In genomic region chr15:84934942-84935729, GRCh38 we compare ENCODE assay signal across 16 cellular contexts. TPM values are rescaled to one million over a fixed set of nuclear protein-coding genes. Genes with fewer than 3 reads are reported as not detected.
DNase-seq lines count a peak whose midpoint lies in the region; ATAC-seq and TF ChIP-seq lines count a peak whose summit lies in the region.
"Had no signal": no experiment of that assay in that cellular context is flagged by ENCODE, and none has a peak within 500 bp of the region (broad histone marks: within the 10 kb centered on the region; RNA-seq: fewer than 3 reads in every experiment).

No MANE protein-coding gene starts in this region.

- H3K36me3 Mint-ChIP-seq in stimulated activated effector memory CD8-positive, alpha-beta T cell treated with anti-CD3 and anti-CD28 coated beads, Interleukin-12 subunit alpha, Interleukin-12 subunit beta, amount 100 ng/mL, for 72 hours: no peaks in the 10 kb centered on the region
- H3K36me3 Mint-ChIP-seq in activated naive CD8-positive, alpha-beta T cell treated with anti-CD3 and anti-CD28 coated beads for 36 hours: no peaks in the 10 kb centered on the region

- H3K27me3 Mint-ChIP-seq in activated naive CD8-positive, alpha-beta T cell treated with anti-CD3 and anti-CD28 coated beads for 36 hours: peaks cover 4% of the 10 kb centered on the region
- H3K27me3 Mint-ChIP-seq: activated CD4-positive, alpha-beta T cell treated with anti-CD3 and anti-CD28 coated beads for 36 hours had no signal

- H3K4me3 Mint-ChIP-seq in stimulated activated effector memory CD8-positive, alpha-beta T cell treated with anti-CD3 and anti-CD28 coated beads, Interleukin-12 subunit alpha, Interleukin-12 subunit beta, amount 100 ng/mL, for 72 hours: no peak overlapping the region
- no peak overlapping the region for H3K4me3 Mint-ChIP-seq in activated naive CD8-positive, alpha-beta T cell treated with anti-CD3 and anti-CD28 coated beads for 36 hours
- H3K4me3 Mint-ChIP-seq: activated CD4-positive, alpha-beta T cell treated with anti-CD3 and anti-CD28 coated beads for 36 hours had no signal

- BruUV-seq in Panc1 (replicated peaks; lab: Mats Ljungman, UMichigan): no TSS peak

- no peak overlapping the region for H3K27ac ChIP-seq in Panc1 (ENCODE audit: low read length)
- H3K27ac ChIP-seq: coronary artery, esophagus squamous epithelium, pancreas, thoracic aorta had no signal

- in situ Hi-C loops in Panc1 (cut with HindIII; ENCODE audit: low pct_unique_long_range_greater_than_20kb, low sequenced_read_pairs): no loop called here

- POLR2A ChIA-PET in Panc1 (lab: Charles Lee): no interaction called here

- H3K4me3 ChIP-seq in Panc1 (ENCODE audit: low read depth in 2 of 2, low read length in 2 of 2): no peak overlapping the region
- H3K4me3 ChIP-seq in fibroblast of pulmonary artery (replicated peaks; ENCODE audit: low read depth, low read length): no peak overlapping the region
- H3K4me3 ChIP-seq: coronary artery, esophagus squamous epithelium, pancreas, thoracic aorta had no signal

- no peaks in the 10 kb centered on the region for H3K9me3 Mint-ChIP-seq in stimulated activated effector memory CD8-positive, alpha-beta T cell treated with anti-CD3 and anti-CD28 coated beads, Interleukin-12 subunit alpha, Interleukin-12 subunit beta, amount 100 ng/mL, for 72 hours
- no peaks in the 10 kb centered on the region for H3K9me3 Mint-ChIP-seq in activated naive CD8-positive, alpha-beta T cell treated with anti-CD3 and anti-CD28 coated beads for 36 hours

- intact Hi-C loops in Right ventricle myocardium superior (cut with DNase I) (loop anchor here (5.0 kb wide), 1 partner anchor 338 kb away; no protein-coding TSS in a partner anchor), Right ventricle myocardium inferior (cut with DNase I) (no loop called here), Panc1 (cut with micrococcal nuclease; ENCODE audit: unreplicated experiment) (no loop called here)

- TF ChIP-seq CTCF in Panc1 (IDR thresholded peaks at IDR 0.05) (no peak; the same call in 1 of the 2 replicates), fibroblast of pulmonary artery (IDR thresholded peaks at IDR 0.05; ENCODE audit: low read length, missing control alignments) (peak; percentile 17)

- CTCF ChIA-PET in Panc1 (lab: Charles Lee): interaction anchor here (0.5 to 0.9 kb wide), 2 partner anchors 70 to 84 kb away, joined by 3 to 6 read pairs; no protein-coding TSS in a partner anchor

- no peak overlapping the region for H3K27ac Mint-ChIP-seq in stimulated activated effector memory CD8-positive, alpha-beta T cell treated with anti-CD3 and anti-CD28 coated beads, Interleukin-12 subunit alpha, Interleukin-12 subunit beta, amount 100 ng/mL, for 72 hours
- H3K27ac Mint-ChIP-seq in activated naive CD8-positive, alpha-beta T cell treated with anti-CD3 and anti-CD28 coated beads for 36 hours: no peak overlapping the region
- H3K27ac Mint-ChIP-seq: activated CD4-positive, alpha-beta T cell treated with anti-CD3 and anti-CD28 coated beads for 36 hours had no signal

- H3K4me1 Mint-ChIP-seq in stimulated activated effector memory CD8-positive, alpha-beta T cell treated with anti-CD3 and anti-CD28 coated beads, Interleukin-12 subunit alpha, Interleukin-12 subunit beta, amount 100 ng/mL, for 72 hours: peaks cover 2% of the 10 kb centered on the region
- peaks cover 3% of the 10 kb centered on the region for H3K4me1 Mint-ChIP-seq in activated naive CD8-positive, alpha-beta T cell treated with anti-CD3 and anti-CD28 coated beads for 36 hours
- H3K4me1 Mint-ChIP-seq: activated CD4-positive, alpha-beta T cell treated with anti-CD3 and anti-CD28 coated beads for 36 hours had no signal

- H3K36me3 ChIP-seq in Panc1 (ENCODE audit: control insufficient read depth, insufficient read depth, low read length): no peaks in the 10 kb centered on the region
- H3K36me3 ChIP-seq: esophagus squamous epithelium, pancreas, thoracic aorta had no signal

- DNase-seq in Right ventricle myocardium superior: no peak
- DNase-seq in Right ventricle myocardium inferior (ENCODE audit: missing footprints): no peak
- DNase-seq in Panc1 (ENCODE audit: low read depth, low spot score): no peak
- no peak for DNase-seq in fibroblast of pulmonary artery (ENCODE audit: low read depth)
- no peak for DNase-seq in stimulated activated effector memory CD8-positive, alpha-beta T cell treated with anti-CD3 and anti-CD28 coated beads, Interleukin-12 subunit alpha, Interleukin-12 subunit beta, amount 100 ng/mL, for 72 hours (ENCODE audit: low spot score in 2 of 2)
- DNase-seq in ureter (ENCODE audit: low spot score): no peak
- no peak for DNase-seq in activated naive CD8-positive, alpha-beta T cell treated with anti-CD3 and anti-CD28 coated beads for 36 hours
- DNase-seq: ACHN; activated CD4-positive, alpha-beta T cell treated with anti-CD3 and anti-CD28 coated beads for 36 hours; activated T-cell treated with anti-CD3 and anti-CD28 coated beads, Interleukin-2, amount 50 U/mL, for 1 hour; esophagus squamous epithelium; Kasumi-1; pancreas had no signal

- no peaks in the 10 kb centered on the region for H3K27me3 ChIP-seq in Panc1 (ENCODE audit: control insufficient read depth, insufficient read depth, low read length)
- H3K27me3 ChIP-seq: esophagus squamous epithelium, pancreas had no signal

- ATAC-seq in Right ventricle myocardium superior (ENCODE audit: poor library complexity) (peak; percentile 34), Right ventricle myocardium inferior (no peak), Panc1 (peak; percentile 67), GM21381 (IDR thresholded peaks at IDR 0.05; ENCODE audit: unreplicated experiment) (no peak)
- ATAC-seq in stimulated activated effector memory CD8-positive, alpha-beta T cell treated with anti-CD3 and anti-CD28 coated beads, Interleukin-12 subunit alpha, Interleukin-12 subunit beta, amount 100 ng/mL, for 72 hours: peak; percentile 31
- ATAC-seq: activated CD4-positive, alpha-beta T cell treated with anti-CD3 and anti-CD28 coated beads for 36 hours; pancreas had no signal

- H3K4me1 ChIP-seq in Panc1 (ENCODE audit: control insufficient read depth, insufficient read depth, low read length): peaks cover 3% of the 10 kb centered on the region
- H3K4me1 ChIP-seq: pancreas had no signal

- no peaks in the 10 kb centered on the region for H3K9me3 ChIP-seq in Panc1 (ENCODE audit: control insufficient read depth, insufficient read depth, low read depth, low read length)
- H3K9me3 ChIP-seq: esophagus squamous epithelium, pancreas, thoracic aorta had no signal

RNA-seq across cellular contexts. Expression of gene PDE8A, which starts 46.5 kb away (rescaled TPM):
- total RNA-seq in Right ventricle myocardium superior: 13.5 TPM
- total RNA-seq in Right ventricle myocardium inferior: 12.2 TPM
- total RNA-seq in Panc1 (2021; ENCODE audit: unreplicated experiment): 40.0 TPM
- polyA plus RNA-seq in Panc1 (2012; ENCODE audit: insufficient read length): 21.0 TPM
- total RNA-seq in ureter: 67.4 TPM
- total RNA-seq in activated naive CD8-positive, alpha-beta T cell treated with anti-CD3 and anti-CD28 coated beads for 36 hours: 10 to 100 TPM; 17.3 to 18.7 TPM

RNA-seq across cellular contexts. Expression of gene SLC28A1, which starts 50.7 kb away (rescaled TPM):
- total RNA-seq in Right ventricle myocardium superior (0.46 TPM), Right ventricle myocardium inferior (0.24 TPM), Panc1 (2021; ENCODE audit: unreplicated experiment) (not detected), ureter (not detected)
- not detected for polyA plus RNA-seq in Panc1 (2012; ENCODE audit: insufficient read length)
- not detected for total RNA-seq in activated naive CD8-positive, alpha-beta T cell treated with anti-CD3 and anti-CD28 coated beads for 36 hours
- total RNA-seq: activated CD4-positive, alpha-beta T cell treated with anti-CD3 and anti-CD28 coated beads for 36 hours; esophagus squamous epithelium had no signal

Comparison
In these comparisons a context has a peak if more than half of its experiments do, and no peak if none do; other contexts are left out.
1. ATAC-seq: peak in Right ventricle myocardium superior (single experiment), Panc1 (single experiment) and stimulated activated effector memory CD8-positive, alpha-beta T cell treated with anti-CD3 and anti-CD28 coated beads, Interleukin-12 subunit alpha, Interleukin-12 subunit beta, amount 100 ng/mL, for 72 hours (single experiment); none in Right ventricle myocardium inferior (single experiment) and GM21381 (single experiment).